28 cellular contexts compared by ENCODE assay signal in the genomic region with DNA sequence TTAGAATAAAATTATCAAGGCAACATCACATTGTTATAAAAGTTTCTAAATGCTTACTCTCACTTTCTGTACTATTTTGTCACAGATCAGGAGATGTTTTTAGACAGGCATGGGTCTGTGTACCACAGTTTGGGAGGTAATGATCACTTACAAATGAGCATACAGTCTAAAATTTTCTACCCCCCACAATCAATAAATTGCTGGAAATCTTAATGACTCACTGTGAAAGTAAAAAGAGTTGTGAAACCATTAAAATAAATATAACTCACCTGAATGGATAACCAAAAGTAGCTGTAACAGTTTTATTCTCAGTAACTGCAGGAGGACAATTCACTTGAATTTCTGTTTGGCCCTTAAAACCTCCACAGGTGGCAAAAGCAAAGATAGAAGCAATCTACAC. TPM values are rescaled to one million over a fixed set of nuclear protein-coding genes. Genes with fewer than 3 reads are reported as not detected.
DNase-seq lines count a peak whose midpoint lies in the region; ATAC-seq, FAIRE-seq and TF ChIP-seq lines count a peak whose summit lies in the region.
"Had no signal": no experiment of that assay in that cellular context is flagged by ENCODE, and none has a peak within 500 bp of the region (broad histone marks: within the 10 kb centered on the region; RNA-seq: fewer than 3 reads in every experiment).

No MANE protein-coding gene starts in this region.

- H3K27ac Mint-ChIP-seq in activated CD4-positive, alpha-beta memory T cell treated with anti-CD3 and anti-CD28 coated beads for 36 hours = peak overlapping the region; percentile 57
- no peak overlapping the region for H3K27ac Mint-ChIP-seq in activated CD4-positive, alpha-beta memory T cell treated with anti-CD3 and anti-CD28 coated beads, Interleukin-2, amount 10 ng/mL, durations not matched to agents 7 days and 5 days
- peak overlapping the region; percentile 13 to 44 for H3K27ac Mint-ChIP-seq in effector memory CD8-positive, alpha-beta T cell
- H3K27ac Mint-ChIP-seq: activated CD4-positive, alpha-beta T cell treated with anti-CD3 and anti-CD28 coated beads, Interleukin-2, amount 10 ng/mL, durations not matched to agents 24 days and 14 days; activated naive CD4-positive, alpha-beta T cell treated with anti-CD3 and anti-CD28 coated beads, Interleukin-2, amount 10 ng/mL, durations not matched to agents 7 days and 5 days; natural killer cell treated with Interleukin-12 subunit alpha and Interleukin-12 subunit beta and Interleukin-15 and Interleukin-18, amount 100 ng/mL, for 72 hours had no signal

- no peaks in the 10 kb centered on the region for H3K27me3 Mint-ChIP-seq in activated CD4-positive, alpha-beta memory T cell treated with anti-CD3 and anti-CD28 coated beads for 36 hours
- H3K27me3 Mint-ChIP-seq in activated CD4-positive, alpha-beta memory T cell treated with anti-CD3 and anti-CD28 coated beads, Interleukin-2, amount 10 ng/mL, durations not matched to agents 7 days and 5 days = no peaks in the 10 kb centered on the region
- no peaks in the 10 kb centered on the region for H3K27me3 Mint-ChIP-seq in effector memory CD8-positive, alpha-beta T cell
- H3K27me3 Mint-ChIP-seq: activated CD4-positive, alpha-beta T cell treated with anti-CD3 and anti-CD28 coated beads, Interleukin-2, amount 10 ng/mL, durations not matched to agents 24 days and 14 days; activated naive CD4-positive, alpha-beta T cell treated with anti-CD3 and anti-CD28 coated beads, Interleukin-2, amount 10 ng/mL, durations not matched to agents 7 days and 5 days had no signal

- TF ChIP-seq POLR2A in GM12891 (IDR thresholded peaks at IDR 0.05; ENCODE audit: low read depth, low read length) = no peak

- H3K36me3 Mint-ChIP-seq in activated CD4-positive, alpha-beta memory T cell treated with anti-CD3 and anti-CD28 coated beads for 36 hours = peaks cover 7% of the 10 kb centered on the region
- peaks cover 23% of the 10 kb centered on the region for H3K36me3 Mint-ChIP-seq in activated CD4-positive, alpha-beta memory T cell treated with anti-CD3 and anti-CD28 coated beads, Interleukin-2, amount 10 ng/mL, durations not matched to agents 7 days and 5 days (ENCODE audit: low read depth)
- peaks cover 17% of the 10 kb centered on the region for H3K36me3 Mint-ChIP-seq in effector memory CD8-positive, alpha-beta T cell (ENCODE audit: insufficient read depth)
- H3K36me3 Mint-ChIP-seq: natural killer cell treated with Interleukin-12 subunit alpha and Interleukin-12 subunit beta and Interleukin-15 and Interleukin-18, amount 100 ng/mL, for 72 hours had no signal

- peak overlapping the region; percentile 33; the same call in 1 of the 2 replicates for H3K27ac ChIP-seq in RWPE1
- H3K27ac ChIP-seq: ascending aorta, ovary had no signal

- peak; percentile 63 for FAIRE-seq in GM12891 (lab: Jason Lieb, UNC)
- FAIRE-seq: TTC549 had no signal

- intact Hi-C loops in activated CD4-positive, alpha-beta memory T cell treated with anti-CD3 and anti-CD28 coated beads for 36 hours (cut with micrococcal nuclease) = loop anchor here (5.0 kb wide), 1 partner anchor 42 kb away; no protein-coding TSS in a partner anchor

- no peaks in the 10 kb centered on the region for H3K9me3 Mint-ChIP-seq in activated CD4-positive, alpha-beta memory T cell treated with anti-CD3 and anti-CD28 coated beads for 36 hours
- no peaks in the 10 kb centered on the region for H3K9me3 Mint-ChIP-seq in activated CD4-positive, alpha-beta memory T cell treated with anti-CD3 and anti-CD28 coated beads, Interleukin-2, amount 10 ng/mL, durations not matched to agents 7 days and 5 days
- no peaks in the 10 kb centered on the region for H3K9me3 Mint-ChIP-seq in effector memory CD8-positive, alpha-beta T cell
- H3K9me3 Mint-ChIP-seq: activated CD4-positive, alpha-beta T cell treated with anti-CD3 and anti-CD28 coated beads, Interleukin-2, amount 10 ng/mL, durations not matched to agents 24 days and 14 days; activated naive CD4-positive, alpha-beta T cell treated with anti-CD3 and anti-CD28 coated beads, Interleukin-2, amount 10 ng/mL, durations not matched to agents 7 days and 5 days; natural killer cell treated with Interleukin-12 subunit alpha and Interleukin-12 subunit beta and Interleukin-15 and Interleukin-18, amount 100 ng/mL, for 72 hours had no signal

- no peak for TF ChIP-seq CTCF in RWPE1 (conservative IDR thresholded peaks at IDR 0.05; ENCODE audit: low read depth)

- POLR2A ChIA-PET in activated CD4-positive, alpha-beta memory T cell treated with anti-CD3 and anti-CD28 coated beads for 36 hours (lab: Charles Lee) = no interaction called here
- POLR2A ChIA-PET in activated CD4-positive, alpha-beta memory T cell treated with anti-CD3 and anti-CD28 coated beads, Interleukin-2, amount 10 ng/mL, durations not matched to agents 7 days and 5 days (lab: Charles Lee) = interaction anchor here (1.9 kb wide), 1 partner anchor 12 kb away, joined by 9 read pairs; a partner anchor contains a TSS
- POLR2A ChIA-PET in RWPE1 (lab: Yijun Ruan, JAX; ENCODE audit: low non-redundant PET) = no interaction called here

- CTCF ChIA-PET in activated CD4-positive, alpha-beta memory T cell treated with anti-CD3 and anti-CD28 coated beads for 36 hours (lab: Charles Lee) = interaction anchor here (1.2 kb wide), 1 partner anchor 9 kb away, joined by 3 read pairs; no protein-coding TSS in a partner anchor
- CTCF ChIA-PET in activated CD4-positive, alpha-beta memory T cell treated with anti-CD3 and anti-CD28 coated beads, Interleukin-2, amount 10 ng/mL, durations not matched to agents 7 days and 5 days (lab: Charles Lee) = interaction anchor here (1.5 kb wide), 1 partner anchor 13 kb away, joined by 3 read pairs; no protein-coding TSS in a partner anchor
- CTCF ChIA-PET in RWPE1 (lab: Yijun Ruan, JAX) = no interaction called here

- peaks cover 39% of the 10 kb centered on the region for H3K4me1 Mint-ChIP-seq in activated CD4-positive, alpha-beta memory T cell treated with anti-CD3 and anti-CD28 coated beads for 36 hours (ENCODE audit: low read depth)
- H3K4me1 Mint-ChIP-seq in activated CD4-positive, alpha-beta memory T cell treated with anti-CD3 and anti-CD28 coated beads, Interleukin-2, amount 10 ng/mL, durations not matched to agents 7 days and 5 days = peaks cover 27% of the 10 kb centered on the region
- peaks cover 14 to 37% of the 10 kb centered on the region in 2 donors for H3K4me1 Mint-ChIP-seq in effector memory CD8-positive, alpha-beta T cell (ENCODE audit: low read depth in 2 of 2)

- no peak for DNase-seq in activated CD4-positive, alpha-beta memory T cell treated with anti-CD3 and anti-CD28 coated beads for 36 hours
- no peak for DNase-seq in activated CD4-positive, alpha-beta memory T cell treated with anti-CD3 and anti-CD28 coated beads, Interleukin-2, amount 10 ng/mL, durations not matched to agents 7 days and 5 days
- DNase-seq in GM12891 (ENCODE audit: insufficient read length, low spot score) (no peak), RWPE1 (ENCODE audit: low spot score) (no peak), dermis blood vessel endothelial cell (no peak), pons (ENCODE audit: low spot score) (no peak), NCI-H748 (lab: John Stamatoyannopoulos, UW; ENCODE audit: unreplicated experiment) (no peak)
- DNase-seq in effector memory CD8-positive, alpha-beta T cell = no peak
- DNase-seq: activated naive CD4-positive, alpha-beta T cell treated with anti-CD3 and anti-CD28 coated beads, Interleukin-2, amount 10 ng/mL, durations not matched to agents 7 days and 5 days; central memory CD4-positive, alpha-beta T cell; COR-L47; DMS79 treated with DMSO at 0.1 percent for 48 hours; foreskin fibroblast; GOT3; left colon; MG63; NCI-H1436 treated with DMSO at 0.1 percent for 48 hours; NCI-H524 treated with DMSO at 0.1 percent for 48 hours; OCI-M1; ovary; right cardiac atrium; Right ventricle myocardium superior; stimulated activated CD4-positive, alpha-beta T cell treated with anti-CD3 and anti-CD28 coated beads, Interleukin-12 subunit alpha, Interleukin-12 subunit beta, amount 100 ng/mL, for 4 hours; SW 1271 had no signal

- ATAC-seq in effector memory CD8-positive, alpha-beta T cell (replicated peaks) = no peak
- ATAC-seq: left colon; natural killer cell treated with Interleukin-12 subunit alpha and Interleukin-12 subunit beta and Interleukin-15 and Interleukin-18, amount 100 ng/mL, for 72 hours; right cardiac atrium had no signal

- no peak overlapping the region for H3K4me3 Mint-ChIP-seq in activated CD4-positive, alpha-beta memory T cell treated with anti-CD3 and anti-CD28 coated beads for 36 hours
- no peak overlapping the region for H3K4me3 Mint-ChIP-seq in activated CD4-positive, alpha-beta memory T cell treated with anti-CD3 and anti-CD28 coated beads, Interleukin-2, amount 10 ng/mL, durations not matched to agents 7 days and 5 days
- no peak overlapping the region for H3K4me3 Mint-ChIP-seq in effector memory CD8-positive, alpha-beta T cell
- H3K4me3 Mint-ChIP-seq: activated CD4-positive, alpha-beta T cell treated with anti-CD3 and anti-CD28 coated beads, Interleukin-2, amount 10 ng/mL, durations not matched to agents 24 days and 14 days; activated naive CD4-positive, alpha-beta T cell treated with anti-CD3 and anti-CD28 coated beads, Interleukin-2, amount 10 ng/mL, durations not matched to agents 7 days and 5 days; natural killer cell treated with Interleukin-12 subunit alpha and Interleukin-12 subunit beta and Interleukin-15 and Interleukin-18, amount 100 ng/mL, for 72 hours had no signal

TF ChIP-seq in GM12891, 5 proteins besides CTCF, POLR2A, EP300 and RAD21:
- TF ChIP-seq POLR2AphosphoS5 (IDR thresholded peaks at IDR 0.05; ENCODE audit: low read depth, low read length) = no peak
- TF ChIP-seq PAX5 (IDR thresholded peaks at IDR 0.05; ENCODE audit: insufficient read depth, low read length, severe bottlenecking) = no peak
- no peak for TF ChIP-seq POU2F2 (IDR thresholded peaks at IDR 0.05; ENCODE audit: low read depth, low read length)
- TF ChIP-seq TAF1 (IDR thresholded peaks at IDR 0.05; ENCODE audit: low read depth, low read length) = no peak
- no peak for TF ChIP-seq SPI1 (IDR thresholded peaks at IDR 0.05; ENCODE audit: low read depth, low read length)

RNA-seq across cellular contexts. Expression of a gene that starts 13.2 kb away (rescaled TPM):
- 10 to 100 TPM; 27.4 to 29.1 TPM for total RNA-seq in activated CD4-positive, alpha-beta memory T cell treated with anti-CD3 and anti-CD28 coated beads for 36 hours
- 10 to 100 TPM; 37.5 to 38.8 TPM for total RNA-seq in activated CD4-positive, alpha-beta memory T cell treated with anti-CD3 and anti-CD28 coated beads, Interleukin-2, amount 10 ng/mL, durations not matched to agents 7 days and 5 days
- polyA plus RNA-seq in GM12891 (2012; ENCODE audit: low read depth, missing spikeins) = 29.5 TPM
- 92.7 and 133 TPM in 2 replicates for total RNA-seq in dermis blood vessel endothelial cell
